In the genomic region with DNA sequence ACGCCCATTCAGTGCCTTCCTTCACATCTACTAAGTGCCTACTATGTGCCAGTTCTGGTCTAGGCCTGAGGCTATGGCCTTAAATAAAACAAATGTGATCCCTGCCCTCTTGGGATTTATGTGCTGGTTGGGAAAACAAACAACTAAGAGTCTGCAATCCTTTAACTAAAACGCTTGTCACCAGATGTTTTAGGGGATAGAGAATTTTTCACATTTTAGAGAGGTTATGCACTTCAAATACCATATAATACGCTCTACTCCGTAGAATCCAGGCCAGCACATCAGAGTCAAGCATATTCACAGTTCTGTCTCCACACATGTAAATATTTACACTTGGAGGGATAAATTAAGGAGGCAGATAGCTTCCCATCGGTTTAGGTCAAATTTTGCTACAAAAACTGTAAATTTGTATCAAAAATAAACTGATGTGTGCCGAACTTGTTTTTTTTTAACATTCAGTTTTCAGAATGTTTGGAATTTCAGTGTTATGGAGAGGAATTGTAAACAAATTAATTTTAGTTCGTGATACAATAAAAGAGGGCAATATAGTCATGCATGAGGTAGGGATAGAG, we compare ENCODE assay signal across 15 cellular contexts. TPM values are rescaled to one million over a fixed set of nuclear protein-coding genes. Genes with fewer than 3 reads are reported as not detected.
DNase-seq lines count a peak whose midpoint lies in the region; ATAC-seq and TF ChIP-seq lines count a peak whose summit lies in the region.
"Had no signal": no experiment of that assay in that cellular context is flagged by ENCODE, and none has a peak within 500 bp of the region (broad histone marks: within the 10 kb centered on the region; RNA-seq: fewer than 3 reads in every experiment).

No MANE protein-coding gene starts in this region.

- no CpG with 5 or more reads among the region's 7 CpGs for WGBS in trophoblast cell (ENCODE audit: extremely low coverage, insufficient coverage, insufficient read length)

- H4K8ac ChIP-seq in trophoblast cell (ENCODE audit: low read depth, low read length): peak overlapping the region; percentile 5

- H2AK5ac ChIP-seq in trophoblast cell (ENCODE audit: low read length): no peak overlapping the region

- peak overlapping the region; percentile 27 for H2BK12ac ChIP-seq in trophoblast cell (ENCODE audit: low read length)

- H3K18ac ChIP-seq in trophoblast cell (ENCODE audit: low read length): peak overlapping the region; percentile 2

- H3K9me3 ChIP-seq in adipocyte (ENCODE audit: control insufficient read depth, low read length): no peaks in the 10 kb centered on the region
- H3K9me3 ChIP-seq in trophoblast cell (ENCODE audit: insufficient read depth, low read depth, low read length): no peaks in the 10 kb centered on the region
- H3K9me3 ChIP-seq in colonic mucosa: no peaks in the 10 kb centered on the region

- no peak overlapping the region for H3K4me3 ChIP-seq in AG10803 (ENCODE audit: low read length)
- H3K4me3 ChIP-seq in adipocyte (ENCODE audit: low read length): no peak overlapping the region
- no peak overlapping the region for H3K4me3 ChIP-seq in fibroblast of villous mesenchyme (ENCODE audit: low read depth, low read length)
- no peak overlapping the region for H3K4me3 ChIP-seq in trophoblast cell (ENCODE audit: low read depth, low read length)
- no peak overlapping the region for H3K4me3 ChIP-seq in colonic mucosa

- H3K4me1 ChIP-seq in adipocyte (ENCODE audit: control insufficient read depth, insufficient read depth, low read length) (peaks cover 9% of the 10 kb centered on the region), trophoblast cell (ENCODE audit: control insufficient read depth in 1 of 2, insufficient read depth in 2 of 2, low read length in 2 of 2) (peaks cover 8 to 19% of the 10 kb centered on the region in 2 experiments), colonic mucosa (no peaks in the 10 kb centered on the region)

- no peak overlapping the region for H3K4me2 ChIP-seq in trophoblast cell (ENCODE audit: low read length)

- H4K12ac ChIP-seq in trophoblast cell (ENCODE audit: low read depth, low read length): no peak overlapping the region

- peak overlapping the region; percentile 10 for H3K14ac ChIP-seq in trophoblast cell (ENCODE audit: low read length)

- intact Hi-C loops in colonic mucosa (cut with DNase I): no loop called here

- H2BK5ac ChIP-seq in trophoblast cell (ENCODE audit: low read depth, low read length, poor library complexity): peak overlapping the region; percentile 36

- no peak overlapping the region for H2AFZ ChIP-seq in trophoblast cell (ENCODE audit: insufficient read depth, low read length, poor library complexity)

- DNase-seq in AG10803 (ENCODE audit: low read depth): peak; percentile 77
- peak; percentile 74 for DNase-seq in adipocyte (ENCODE audit: low read depth)
- DNase-seq in fibroblast of villous mesenchyme (ENCODE audit: low read depth): peak; percentile 90
- peak in 1 of 2 donors; percentile 52 for DNase-seq in trophoblast cell
- DNase-seq in colonic mucosa: no peak
- no peak for DNase-seq in MV-4-11 (lab: John Stamatoyannopoulos, UW)
- DNase-seq: DMS 273 treated with DMSO at 0.1 percent for 48 hours, H7, NCI-H1417, NCI-H1930, NCI-H774, RPMI8226 had no signal

- no peak overlapping the region for H3K9ac ChIP-seq in adipocyte (ENCODE audit: low read length)
- no peak overlapping the region for H3K9ac ChIP-seq in trophoblast cell (ENCODE audit: low read length)
- no peak overlapping the region for H3K9ac ChIP-seq in colonic mucosa (ENCODE audit: low read depth in 2 of 2, low read length in 2 of 2)

- H3K27me3 ChIP-seq in adipocyte (replicated peaks; ENCODE audit: control insufficient read depth, insufficient read depth, low read length) (peaks cover 7% of the 10 kb centered on the region), trophoblast cell (ENCODE audit: insufficient read depth, low read length) (no peaks in the 10 kb centered on the region), colonic mucosa (no peaks in the 10 kb centered on the region)

- H3K4ac ChIP-seq in trophoblast cell (ENCODE audit: low read depth, low read length): no peak overlapping the region

- peak overlapping the region; percentile 27 for H2BK120ac ChIP-seq in trophoblast cell (ENCODE audit: insufficient read depth, low read length, poor library complexity)

- H3K27ac ChIP-seq in trophoblast cell (ENCODE audit: low read depth, low read length): peak overlapping the region; percentile 70
- no peak overlapping the region for H3K27ac ChIP-seq in colonic mucosa
- H3K27ac ChIP-seq: HL-60 had no signal

- H3K36me3 ChIP-seq in adipocyte (ENCODE audit: control insufficient read depth, insufficient read depth, low read length, severe bottlenecking) (no peaks in the 10 kb centered on the region), trophoblast cell (ENCODE audit: control insufficient read depth in 1 of 2, insufficient read depth in 2 of 2, low read length in 2 of 2) (no peaks in the 10 kb centered on the region), colonic mucosa (no peaks in the 10 kb centered on the region)

- no peak for ATAC-seq in HG03108 (IDR thresholded peaks at IDR 0.05; ENCODE audit: unreplicated experiment)

- peak overlapping the region; percentile 58 for H4K91ac ChIP-seq in trophoblast cell (ENCODE audit: low read depth, low read length)

- peaks cover 16% of the 10 kb centered on the region for H3K79me1 ChIP-seq in trophoblast cell (ENCODE audit: low read length)

- peak overlapping the region; percentile 84 for H3K23ac ChIP-seq in trophoblast cell (ENCODE audit: low read length)

- TF ChIP-seq CTCF in AG10803 (conservative IDR thresholded peaks at IDR 0.05; ENCODE audit: low read length): no peak
- no peak for TF ChIP-seq CTCF in fibroblast of villous mesenchyme (IDR thresholded peaks at IDR 0.05; ENCODE audit: insufficient read depth, low read depth, low read length)
- no peak for TF ChIP-seq CTCF in colonic mucosa (IDR thresholded peaks at IDR 0.05)

- H3K79me2 ChIP-seq in trophoblast cell (ENCODE audit: control insufficient read depth, insufficient read depth, low read length, poor library complexity): no peaks in the 10 kb centered on the region

RNA-seq across cellular contexts. Expression of gene ADRA1B, which starts 22.0 kb away (rescaled TPM):
- total RNA-seq in fibroblast of villous mesenchyme (under 0.01 and 0.43 TPM in 2 replicates), colonic mucosa (under 1 TPM; 0.32 to 0.69 TPM)
- polyA plus RNA-seq in trophoblast cell (2013): 4.2 and 4.4 TPM in 2 replicates
- polyA plus RNA-seq: CD14-positive monocyte had no signal

Comparison
In these comparisons a context has a peak if more than half of its experiments do, and no peak if none do; other contexts are left out.
1. DNase-seq: peak in AG10803 (single experiment), adipocyte (single experiment) and fibroblast of villous mesenchyme (single experiment); none in colonic mucosa (single experiment) and MV-4-11 (single experiment).